Comparison of ENCODE assay signal across 8 cellular contexts in the genomic region with DNA sequence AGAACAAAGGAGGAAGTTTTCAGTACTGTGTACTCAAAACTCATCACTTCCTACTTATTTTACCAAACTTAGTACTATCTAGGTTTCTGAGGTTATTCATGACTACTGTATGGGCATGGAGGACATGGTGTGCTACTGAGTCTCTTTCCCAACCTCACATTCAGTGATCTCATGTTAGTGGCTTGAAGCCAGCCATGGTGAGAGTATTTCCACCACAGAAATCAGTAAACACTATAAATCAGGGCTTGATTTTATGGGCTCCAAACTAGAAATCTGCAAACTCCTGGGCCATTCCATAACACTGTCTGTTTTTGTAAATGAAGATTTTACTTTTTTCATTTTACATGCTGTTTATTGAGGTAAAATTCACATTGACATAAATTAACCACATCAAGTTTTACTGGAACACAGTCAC. TPM values are rescaled to one million over a fixed set of nuclear protein-coding genes. Genes with fewer than 3 reads are reported as not detected.
A peak's percentile ranks its signal among the peaks of the same experiment; 100 is the strongest.
DNase-seq lines count a peak whose midpoint lies in the region; ATAC-seq and TF ChIP-seq lines count a peak whose summit lies in the region.

No MANE protein-coding gene starts in this region.

- POLR2A ChIA-PET in activated B cell treated with CpG ODN at 0.5 μM for 24 hours (lab: Charles Lee) = interaction anchor here (0.6 to 3.4 kb wide), 4 partner anchors 21 to 351 kb away, joined by 3 to 27 read pairs (median 4); partner anchors contain the start of gene SLC35E1

- no peak for TF ChIP-seq CTCF in HFFc6 (IDR thresholded peaks at IDR 0.05)
- TF ChIP-seq CTCF in activated B cell treated with CpG ODN at 0.5 μM for 24 hours (IDR thresholded peaks at IDR 0.05) = no peak
- TF ChIP-seq CTCF in spleen (IDR thresholded peaks at IDR 0.05 in 8 of 11, conservative IDR thresholded peaks at IDR 0.05 in 3 of 11) = no peak
- TF ChIP-seq CTCF in Calu3 (IDR thresholded peaks at IDR 0.05; ENCODE audit: unreplicated experiment) = no peak

- no peak overlapping the region for H3K4me3 ChIP-seq in spleen

- H3K36me3 Mint-ChIP-seq in HFFc6 (ENCODE audit: low read depth) (no peaks in the 10 kb centered on the region), activated B cell treated with CpG ODN at 0.5 μM for 24 hours (ENCODE audit: low read depth) (peaks cover 15% of the 10 kb centered on the region), Calu3 (ENCODE audit: insufficient read depth, unreplicated experiment) (no peaks in the 10 kb centered on the region)

- peak; percentile 85 for DNase-seq in HFFc6
- DNase-seq in activated B cell treated with CpG ODN at 0.5 μM for 24 hours = no peak
- DNase-seq in left cardiac atrium = no peak
- DNase-seq in spleen = no peak
- no peak for DNase-seq in Calu3
- DNase-seq in islet precursor cell = no peak
- no peak for DNase-seq in NCI-H510A (lab: John Stamatoyannopoulos, UW)

- H3K4me3 Mint-ChIP-seq in HFFc6 (no peak overlapping the region), activated B cell treated with CpG ODN at 0.5 μM for 24 hours (no peak overlapping the region), Calu3 (ENCODE audit: low read depth, unreplicated experiment) (no peak overlapping the region)

- H3K27me3 Mint-ChIP-seq in HFFc6 (ENCODE audit: insufficient read depth) = no peaks in the 10 kb centered on the region; the same call in 1 of the 2 replicates
- H3K27me3 Mint-ChIP-seq in activated B cell treated with CpG ODN at 0.5 μM for 24 hours = no peaks in the 10 kb centered on the region
- H3K27me3 Mint-ChIP-seq in Calu3 (ENCODE audit: unreplicated experiment) = no peaks in the 10 kb centered on the region

- ATAC-seq in activated B cell treated with CpG ODN at 0.5 μM for 24 hours (ENCODE audit: low read depth) (no peak), left cardiac atrium (peak; percentile 62 to 82), GM21717 (IDR thresholded peaks at IDR 0.05; ENCODE audit: unreplicated experiment) (no peak)

- CTCF ChIA-PET in activated B cell treated with CpG ODN at 0.5 μM for 24 hours (lab: Charles Lee) (interaction anchor here (1.2 kb wide), 1 partner anchor 21 kb away, joined by 3 read pairs; no protein-coding TSS in a partner anchor), Calu3 (lab: Charles Lee) (no interaction called here)

- peaks cover 23 to 100% (median 73%) of the 10 kb centered on the region in 6 donors for H3K4me1 ChIP-seq in spleen

- H3K36me3 ChIP-seq in spleen = peaks cover 0 to 15% (median 0%) of the 10 kb centered on the region in 6 donors

- no TSS peak for BruUV-seq in Calu3 (replicated peaks; lab: Mats Ljungman, UMichigan)

- no peak for TF ChIP-seq POLR2A in spleen (IDR thresholded peaks at IDR 0.05)

- H3K27ac Mint-ChIP-seq in HFFc6 (peak overlapping the region; percentile 73), activated B cell treated with CpG ODN at 0.5 μM for 24 hours (peak overlapping the region; percentile 64), Calu3 (ENCODE audit: unreplicated experiment) (no peak overlapping the region)

- H3K4me1 Mint-ChIP-seq in HFFc6 (ENCODE audit: low read depth) = peaks cover 54% of the 10 kb centered on the region
- peaks cover 83% of the 10 kb centered on the region for H3K4me1 Mint-ChIP-seq in activated B cell treated with CpG ODN at 0.5 μM for 24 hours
- H3K4me1 Mint-ChIP-seq in Calu3 (ENCODE audit: low read depth, unreplicated experiment) = peaks cover 8% of the 10 kb centered on the region

- peak overlapping the region in 5 of 8 donors; percentile 29 to 88 (median 78) for H3K27ac ChIP-seq in spleen

- intact Hi-C loops in activated B cell treated with CpG ODN at 0.5 μM for 24 hours (cut with micrococcal nuclease) = no loop called here
- intact Hi-C loops in left cardiac atrium (cut with DNase I) = no loop called here
- intact Hi-C loops in spleen (cut with DNase I; ENCODE audit: low total_unique reads) = no loop called here
- intact Hi-C loops in Calu3 (cut with micrococcal nuclease; ENCODE audit: unreplicated experiment) = no loop called here

- H3K9me3 ChIP-seq in spleen = no peaks in the 10 kb centered on the region

- H3K27me3 ChIP-seq in spleen (replicated peaks in 1 of 7) = no peaks in the 10 kb centered on the region

- no peaks in the 10 kb centered on the region for H3K9me3 Mint-ChIP-seq in HFFc6
- H3K9me3 Mint-ChIP-seq in activated B cell treated with CpG ODN at 0.5 μM for 24 hours = no peaks in the 10 kb centered on the region
- H3K9me3 Mint-ChIP-seq in Calu3 (ENCODE audit: low read depth, unreplicated experiment) = no peaks in the 10 kb centered on the region

RNA-seq across cellular contexts. Expression of gene MED26, which starts 19.7 kb away (rescaled TPM):
- total RNA-seq in HFFc6 (2021; fragmentation: NEBNext Ultra II Directional; extraction: Animal tissue kit (Norgen Biotek cat#: 25700)) = 1 to 10 TPM; 7.9 to 9.9 (median 8.8) TPM
- 32.0 and 36.1 TPM in 2 replicates for total RNA-seq in activated B cell treated with CpG ODN at 0.5 μM for 24 hours
- total RNA-seq in left cardiac atrium = 1 to 10 TPM; 5.0 to 5.6 TPM
- 10 to 100 TPM; 10.4 to 20.4 (median 17.1) TPM for total RNA-seq in spleen
- 1 to 10 TPM; 6.5 to 9.8 (median 8.8) TPM for polyA plus RNA-seq in spleen
- 9.0 and 9.6 TPM in 2 replicates for total RNA-seq in Calu3 (2022)

RNA-seq across cellular contexts. Expression of gene SLC35E1, which starts 36.1 kb away (rescaled TPM):
- 10 to 100 TPM; 44.2 to 67.1 (median 55.4) TPM for total RNA-seq in HFFc6 (2021; fragmentation: NEBNext Ultra II Directional; extraction: Animal tissue kit (Norgen Biotek cat#: 25700))
- 41.6 and 51.7 TPM in 2 replicates for total RNA-seq in activated B cell treated with CpG ODN at 0.5 μM for 24 hours
- 10 to 100 TPM; 27.3 to 28.1 TPM for total RNA-seq in left cardiac atrium
- 10 to 100 TPM; 26.8 to 36.6 (median 33.0) TPM for total RNA-seq in spleen
- polyA plus RNA-seq in spleen = 10 to 100 TPM; 13.2 to 21.8 (median 16.4) TPM
- total RNA-seq in Calu3 (2022) = 41.6 and 46.4 TPM in 2 replicates

RNA-seq across cellular contexts. Expression of gene SMIM7, which starts 51.6 kb away (rescaled TPM):
- 10 to 100 TPM; 66.2 to 74.6 (median 71.9) TPM for total RNA-seq in HFFc6 (2021; fragmentation: NEBNext Ultra II Directional; extraction: Animal tissue kit (Norgen Biotek cat#: 25700))
- total RNA-seq in activated B cell treated with CpG ODN at 0.5 μM for 24 hours = 90.2 and 110 TPM in 2 replicates
- 10 to 100 TPM; 43.2 to 44.5 TPM for total RNA-seq in left cardiac atrium
- 10 to 100 TPM; 58.0 to 95.4 (median 82.0) TPM for total RNA-seq in spleen
- 10 to 100 TPM; 57.3 to 74.8 (median 73.6) TPM for polyA plus RNA-seq in spleen
- total RNA-seq in Calu3 (2022) = 40.9 and 42.3 TPM in 2 replicates

RNA-seq across cellular contexts. Expression of gene TMEM38A, which starts 52.6 kb away (rescaled TPM):
- total RNA-seq in HFFc6 (2021; fragmentation: NEBNext Ultra II Directional; extraction: Animal tissue kit (Norgen Biotek cat#: 25700)) = 1 to 10 TPM in 3 of 6 experiments, under 1 TPM in 3; 0.26 to 2.0 (median 1.0) TPM
- total RNA-seq in activated B cell treated with CpG ODN at 0.5 μM for 24 hours (3.1 and 4.0 TPM in 2 replicates), left cardiac atrium (10 to 100 TPM in 1 of 2 donors, 1 to 10 TPM in 1; 6.7 to 20.2 TPM), spleen (1 to 10 TPM; 1.5 to 3.9 (median 2.1) TPM), Calu3 (2022) (19.2 and 20.1 TPM in 2 replicates)
- 1 to 10 TPM; 2.8 to 5.4 (median 3.5) TPM for polyA plus RNA-seq in spleen

Comparison
In these comparisons a context has a peak if more than half of its experiments do, and no peak if none do; other contexts are left out.
1. ATAC-seq: peak in left cardiac atrium (2 of 2); none in activated B cell treated with CpG ODN at 0.5 μM for 24 hours (single experiment) and GM21717 (single experiment).